15 cellular contexts compared by ENCODE assay signal in the genomic region with DNA sequence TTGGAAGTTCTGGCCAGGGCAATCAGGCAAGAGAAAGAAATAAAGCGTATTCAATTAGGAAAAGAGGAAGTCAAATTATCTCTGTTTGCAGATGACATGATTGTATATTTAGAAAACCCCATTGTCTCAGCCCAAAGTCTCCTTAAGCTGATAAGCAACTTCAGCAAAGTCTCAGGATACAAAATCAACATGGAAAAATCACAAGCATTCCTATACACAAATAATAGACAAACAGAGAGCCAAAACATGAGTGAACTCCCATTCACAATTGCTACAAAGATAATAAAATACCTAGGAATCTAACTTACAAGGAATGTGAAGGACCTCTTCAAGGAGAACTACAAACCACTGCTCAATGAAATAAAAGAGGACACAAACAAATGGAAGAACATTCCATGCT. TPM values are rescaled to one million over a fixed set of nuclear protein-coding genes. Genes with fewer than 3 reads are reported as not detected.
"Had no signal": no experiment of that assay in that cellular context is flagged by ENCODE, and none has a peak within 500 bp of the region (broad histone marks: within the 10 kb centered on the region; RNA-seq: fewer than 3 reads in every experiment).

No MANE protein-coding gene starts in this region.

RNA-seq across cellular contexts. Expression of gene TMEM244, which starts 21.6 kb away (rescaled TPM):
- total RNA-seq: stomach, subcutaneous adipose tissue, suprapubic skin, testis, thoracic aorta, thyroid gland, tibial nerve, transverse colon, upper lobe of left lung, upper lobe of right lung, ureter, urinary bladder, uterus, vagina had no signal
- polyA plus RNA-seq: stomach, thymus, urinary bladder had no signal
